ENCODE assay signal across 8 cellular contexts in genomic region chrX:101348452-101349222, GRCh38. TPM values are rescaled to one million over a fixed set of nuclear protein-coding genes. Genes with fewer than 3 reads are reported as not detected.
DNase-seq lines count a peak whose midpoint lies in the region; ATAC-seq and TF ChIP-seq lines count a peak whose summit lies in the region.

A gene with protein sequence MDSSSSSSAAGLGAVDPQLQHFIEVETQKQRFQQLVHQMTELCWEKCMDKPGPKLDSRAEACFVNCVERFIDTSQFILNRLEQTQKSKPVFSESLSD (minus strand): TSS chrX:101348742. CDS start chrX:101348664, 78 bp downstream.

- intact Hi-C loops in activated CD4-positive, alpha-beta memory T cell treated with anti-CD3 and anti-CD28 coated beads for 36 hours (cut with micrococcal nuclease): loop anchor here (1.0 to 2.0 kb wide), 3 partner anchors 42 to 140 kb away; partner anchors contain the start of gene HNRNPH2
- intact Hi-C loops in dorsolateral prefrontal cortex (cut with DNase I) (no loop called here), lower lobe of right lung (cut with DNase I) (no loop called here)

- peak within 1 kb of the TSS; percentile 42 to 82 (median 66) for H3K4me3 ChIP-seq in dorsolateral prefrontal cortex
- peak within 1 kb of the TSS; percentile 67 for H3K4me3 ChIP-seq in lower lobe of right lung

- peak within 1 kb of the TSS; percentile 97 for H3K27ac ChIP-seq in C4-2B
- H3K27ac ChIP-seq in dorsolateral prefrontal cortex: peak within 1 kb of the TSS in 49 of 59 donors; percentile 22 to 91 (median 72)
- peak within 1 kb of the TSS; percentile 81 for H3K27ac ChIP-seq in lower lobe of right lung

- no peaks in the 10 kb centered on the region for H3K9me3 Mint-ChIP-seq in activated CD4-positive, alpha-beta memory T cell treated with anti-CD3 and anti-CD28 coated beads for 36 hours

- ATAC-seq in GM19372 (IDR thresholded peaks at IDR 0.05; ENCODE audit: low read depth, unreplicated experiment): peak; percentile 96
- peak; percentile 92 for ATAC-seq in HG03520 (IDR thresholded peaks at IDR 0.05; ENCODE audit: unreplicated experiment)
- ATAC-seq in lower lobe of right lung: peak; percentile 99

- H3K9me3 ChIP-seq in lower lobe of right lung: no peaks in the 10 kb centered on the region

- TF ChIP-seq CTCF in C4-2B (conservative IDR thresholded peaks at IDR 0.05): no peak
- peak in 4 of 56 donors; percentile 10 to 22 (median 18) for TF ChIP-seq CTCF in dorsolateral prefrontal cortex (IDR thresholded peaks at IDR 0.05 in 54 of 56, conservative IDR thresholded peaks at IDR 0.05 in 2 of 56; ENCODE audit: low read depth in 1 of 56, partially characterized antibody in 56 of 56)
- TF ChIP-seq CTCF in lower lobe of right lung (IDR thresholded peaks at IDR 0.05): no peak

- DNase-seq in NCI-H69 (lab: John Stamatoyannopoulos, UW): peak; percentile 85
- peak; percentile 86 for DNase-seq in activated CD4-positive, alpha-beta memory T cell treated with anti-CD3 and anti-CD28 coated beads for 36 hours
- peak; percentile 46 to 81 (median 71) for DNase-seq in dorsolateral prefrontal cortex
- DNase-seq in lower lobe of right lung: peak; percentile 87
- DNase-seq in stimulated activated CD4-positive, alpha-beta T cell treated with anti-CD3 and anti-CD28 coated beads, TNF-alpha, amount 100 ng/mL, for 24 hours (ENCODE audit: low read depth in 3 of 3): peak; percentile 49 to 82 (median 59)

- H3K36me3 ChIP-seq in lower lobe of right lung: no peaks in the 10 kb centered on the region

- H3K4me1 ChIP-seq in lower lobe of right lung: no peaks in the 10 kb centered on the region

- H3K27me3 Mint-ChIP-seq in activated CD4-positive, alpha-beta memory T cell treated with anti-CD3 and anti-CD28 coated beads for 36 hours: no peaks in the 10 kb centered on the region

- POLR2A ChIA-PET in activated CD4-positive, alpha-beta memory T cell treated with anti-CD3 and anti-CD28 coated beads for 36 hours (lab: Charles Lee): interaction anchor here (4.2 kb wide), 1 partner anchor 42 kb away, joined by 29 read pairs; the partner anchor contains the start of gene RPL36A

- H3K27ac Mint-ChIP-seq in activated CD4-positive, alpha-beta memory T cell treated with anti-CD3 and anti-CD28 coated beads for 36 hours: peak within 1 kb of the TSS; percentile 92

- CTCF ChIA-PET in activated CD4-positive, alpha-beta memory T cell treated with anti-CD3 and anti-CD28 coated beads for 36 hours (lab: Charles Lee): interaction anchor here (1.7 kb wide), 1 partner anchor 42 kb away, joined by 11 read pairs; the partner anchor contains the start of gene RPL36A

- peaks cover 13% of the 10 kb centered on the region for H3K36me3 Mint-ChIP-seq in activated CD4-positive, alpha-beta memory T cell treated with anti-CD3 and anti-CD28 coated beads for 36 hours

- H3K27me3 ChIP-seq in dorsolateral prefrontal cortex: peaks cover 0 to 57% (median 3%) of the 10 kb centered on the region in 45 donors
- no peaks in the 10 kb centered on the region for H3K27me3 ChIP-seq in lower lobe of right lung (ENCODE audit: low read depth)

- peak within 1 kb of the TSS; percentile 91 for H3K4me3 Mint-ChIP-seq in activated CD4-positive, alpha-beta memory T cell treated with anti-CD3 and anti-CD28 coated beads for 36 hours

- H3K4me1 Mint-ChIP-seq in activated CD4-positive, alpha-beta memory T cell treated with anti-CD3 and anti-CD28 coated beads for 36 hours (ENCODE audit: low read depth): peaks cover 12% of the 10 kb centered on the region

RNA-seq across cellular contexts. Expression of the gene that starts here (rescaled TPM):
- total RNA-seq in activated CD4-positive, alpha-beta memory T cell treated with anti-CD3 and anti-CD28 coated beads for 36 hours: 10 to 100 TPM; 21.9 to 23.1 TPM
- total RNA-seq in dorsolateral prefrontal cortex: 10 to 100 TPM in 115 of 120 experiments, 1 to 10 TPM in 5; 7.6 to 22.0 (median 14.8) TPM
- 6.6 TPM for total RNA-seq in lower lobe of right lung

Comparison
In these comparisons a context has a peak if more than half of its experiments do, and no peak if none do; other contexts are left out.
1. Peak in every context shown above with its lines: DNase-seq, ATAC-seq, H3K4me3 ChIP-seq and H3K27ac ChIP-seq.